ENCODE assay signal across 1 cellular context in the genomic region with DNA sequence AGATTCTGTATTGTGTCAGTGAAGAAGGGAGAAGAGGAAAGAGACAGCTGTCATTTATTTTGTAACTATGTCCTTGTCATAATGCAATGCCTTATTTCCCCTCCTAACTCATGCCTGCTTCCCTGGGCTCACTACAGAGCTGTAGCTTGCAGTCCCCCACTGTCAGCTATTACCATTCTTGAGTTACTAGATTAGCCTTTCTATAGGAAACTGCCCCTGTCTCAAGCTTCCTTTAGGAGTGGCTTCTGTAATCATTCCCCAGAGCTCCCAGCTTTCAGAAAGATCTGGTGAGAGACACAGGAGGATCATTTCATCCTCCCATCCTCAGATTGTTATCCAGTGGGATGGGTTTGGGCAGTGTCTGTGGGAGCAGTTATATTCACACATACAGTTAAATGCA.
TF ChIP-seq lines count a peak whose summit lies in the region.

No MANE protein-coding gene starts in this region.

TF ChIP-seq in H1, 55 proteins besides CTCF, POLR2A, EP300 and RAD21:
- TF ChIP-seq KDM1A (IDR thresholded peaks at IDR 0.05; ENCODE audit: borderline replicate concordance, low read length) (no peak), BACH1 (IDR thresholded peaks at IDR 0.05; ENCODE audit: low read length) (no peak), SIN3A (conservative IDR thresholded peaks at IDR 0.05 in 1 of 2, IDR thresholded peaks at IDR 0.05 in 1 of 2; ENCODE audit: low read depth in 1 of 2, low read length in 2 of 2) (no peak), EZH2 (IDR thresholded peaks at IDR 0.05; ENCODE audit: low read depth, low read length, severe bottlenecking) (no peak), EGR1 (IDR thresholded peaks at IDR 0.05; ENCODE audit: borderline replicate concordance, low read depth, low read length) (no peak), CBX5 (IDR thresholded peaks at IDR 0.05; ENCODE audit: low read depth, low read length) (no peak), ASH2L (IDR thresholded peaks at IDR 0.05; ENCODE audit: low read length) (no peak), POLR2AphosphoS5 (IDR thresholded peaks at IDR 0.05; ENCODE audit: low read depth, low read length) (no peak), SAP30 (IDR thresholded peaks at IDR 0.05; ENCODE audit: insufficient read depth, insufficient replicate concordance, low read length) (no peak), RNF2 (IDR thresholded peaks at IDR 0.05; ENCODE audit: borderline replicate concordance, low read depth, low read length, missing control alignments, poor library complexity, severe bottlenecking) (no peak), TBP (IDR thresholded peaks at IDR 0.05; ENCODE audit: low read depth, low read length) (no peak), KDM4A (IDR thresholded peaks at IDR 0.05; ENCODE audit: low read depth, low read length, severe bottlenecking) (no peak)
- TF ChIP-seq, protein P1, sequence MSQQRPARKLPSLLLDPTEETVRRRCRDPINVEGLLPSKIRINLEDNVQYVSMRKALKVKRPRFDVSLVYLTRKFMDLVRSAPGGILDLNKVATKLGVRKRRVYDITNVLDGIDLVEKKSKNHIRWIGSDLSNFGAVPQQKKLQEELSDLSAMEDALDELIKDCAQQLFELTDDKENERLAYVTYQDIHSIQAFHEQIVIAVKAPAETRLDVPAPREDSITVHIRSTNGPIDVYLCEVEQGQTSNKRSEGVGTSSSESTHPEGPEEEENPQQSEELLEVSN (IDR thresholded peaks at IDR 0.05) = no peak
- TF ChIP-seq, protein P2, sequence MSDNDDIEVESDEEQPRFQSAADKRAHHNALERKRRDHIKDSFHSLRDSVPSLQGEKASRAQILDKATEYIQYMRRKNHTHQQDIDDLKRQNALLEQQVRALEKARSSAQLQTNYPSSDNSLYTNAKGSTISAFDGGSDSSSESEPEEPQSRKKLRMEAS (IDR thresholded peaks at IDR 0.05) = no peak
